17 cellular contexts compared by ENCODE assay signal in the genomic region with DNA sequence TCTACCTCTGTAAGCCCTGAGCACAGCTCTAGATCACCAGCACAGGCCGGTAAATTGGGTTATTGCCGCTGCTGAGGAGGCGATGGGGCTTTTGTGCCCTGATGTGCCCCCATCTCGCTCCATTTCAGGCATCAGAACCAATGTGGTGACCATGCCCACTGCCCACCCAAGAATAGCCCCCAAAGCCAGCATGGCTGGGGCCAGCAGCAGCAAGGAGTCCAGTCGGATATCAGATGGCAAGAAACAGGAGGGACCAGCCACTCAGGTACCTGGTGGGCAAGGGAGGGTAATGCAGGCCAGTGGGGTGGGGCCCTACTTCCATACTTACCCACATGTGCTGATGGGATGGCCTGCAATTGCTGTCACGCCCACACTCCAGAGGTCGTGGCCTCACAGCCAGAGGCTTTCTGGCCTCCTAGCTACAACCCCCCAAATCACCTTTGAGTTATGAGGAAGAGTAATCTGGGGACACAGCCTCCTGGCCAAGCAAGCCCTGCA. TPM values are rescaled to one million over a fixed set of nuclear protein-coding genes. Genes with fewer than 3 reads are reported as not detected.
A peak's percentile ranks its signal among the peaks of the same experiment; 100 is the strongest.
DNase-seq lines count a peak whose midpoint lies in the region; ATAC-seq, FAIRE-seq and TF ChIP-seq lines count a peak whose summit lies in the region.
"Had no signal": no experiment of that assay in that cellular context is flagged by ENCODE, and none has a peak within 500 bp of the region (broad histone marks: within the 10 kb centered on the region; RNA-seq: fewer than 3 reads in every experiment).

No MANE protein-coding gene starts in this region.

- no peaks in the 10 kb centered on the region for H4K20me1 ChIP-seq in HepG2 (ENCODE audit: insufficient read depth, low read length)

- FAIRE-seq in HepG2 (lab: Jason Lieb, UNC), result no peak

- in situ Hi-C loops in HepG2 (cut with HindIII; ENCODE audit: extremely low pct_ligation_motif_present, low pct_unique_long_range_greater_than_20kb), result no loop called here

- no TSS peak for BruUV-seq in HepG2 (replicated peaks; lab: Mats Ljungman, UMichigan)

- H3K27me3 Mint-ChIP-seq in WTC11 (ENCODE audit: low read depth) (no peaks in the 10 kb centered on the region), naive B cell (no peaks in the 10 kb centered on the region)

- no peak for TF ChIP-seq RAD21 in HepG2 (CRISPR knock-in tag; IDR thresholded peaks at IDR 0.05)

- no peaks in the 10 kb centered on the region for H3K79me2 ChIP-seq in HepG2 (ENCODE audit: insufficient read depth, low read length)

- H3K4me2 ChIP-seq in HepG2 (ENCODE audit: low read depth, low read length), result no peak overlapping the region

- H3K36me3 Mint-ChIP-seq in WTC11, result peaks cover 62% of the 10 kb centered on the region
- H3K36me3 Mint-ChIP-seq in naive B cell, result no peaks in the 10 kb centered on the region

- no peak overlapping the region for H3K4me3 ChIP-seq in HepG2 (replicated peaks in 1 of 3; ENCODE audit: insufficient read depth in 1 of 3, low read depth in 2 of 3, low read length in 3 of 3)
- H3K4me3 ChIP-seq in right lobe of liver, result no peak overlapping the region
- H3K4me3 ChIP-seq in thyroid gland (replicated peaks in 1 of 3), result no peak overlapping the region
- H3K4me3 ChIP-seq: SJCRH30 had no signal

- H3K9me3 Mint-ChIP-seq in WTC11 (no peaks in the 10 kb centered on the region), naive B cell (no peaks in the 10 kb centered on the region)
- H3K9me3 Mint-ChIP-seq: H9 had no signal

- H3K4me3 Mint-ChIP-seq in WTC11 (no peak overlapping the region), naive B cell (peak overlapping the region in 3 of 8 donors; percentile 37 to 96 (median 49))
- H3K4me3 Mint-ChIP-seq: H9 had no signal

- POLR2A ChIA-PET in HepG2 (lab: Yijun Ruan, JAX) (no interaction called here), WTC11 (lab: Charles Lee) (interaction anchor here (0.7 kb wide), 1 partner anchor 88 kb away, joined by 3 read pairs; no protein-coding TSS in a partner anchor)

- TF ChIP-seq CTCF in HepG2 (CRISPR knock-in tag; IDR thresholded peaks at IDR 0.05) (no peak), right lobe of liver (IDR thresholded peaks at IDR 0.05) (no peak), WTC11 (IDR thresholded peaks at IDR 0.05) (no peak), thyroid gland (IDR thresholded peaks at IDR 0.05) (no peak)

- H3K4me1 ChIP-seq in HepG2 (ENCODE audit: insufficient read depth, low read length), result no peaks in the 10 kb centered on the region
- H3K4me1 ChIP-seq in right lobe of liver, result no peaks in the 10 kb centered on the region
- H3K4me1 ChIP-seq in thyroid gland, result no peaks in the 10 kb centered on the region
- H3K4me1 ChIP-seq: SJCRH30 had no signal

- H3K9ac ChIP-seq in HepG2 (ENCODE audit: insufficient read depth, low read depth, low read length), result no peak overlapping the region

- ATAC-seq in HepG2 (peak; percentile 44), right lobe of liver (no peak), WTC11 (peak; percentile 43), naive B cell (ENCODE audit: low read depth in 2 of 2) (peak in 1 of 2 donors; percentile 6), HG03439 (IDR thresholded peaks at IDR 0.05; ENCODE audit: unreplicated experiment) (no peak), GM21423 (IDR thresholded peaks at IDR 0.05; ENCODE audit: unreplicated experiment) (no peak)

- TF ChIP-seq EP300 in HepG2 (IDR thresholded peaks at IDR 0.05; ENCODE audit: low read depth in 2 of 2, low read length in 2 of 2) (no peak), HepG2 (CRISPR knock-in tag; IDR thresholded peaks at IDR 0.05; ENCODE audit: borderline replicate concordance) (no peak)

- H3K9me3 ChIP-seq in HepG2 (ENCODE audit: low read length) (no peaks in the 10 kb centered on the region), right lobe of liver (no peaks in the 10 kb centered on the region), thyroid gland (no peaks in the 10 kb centered on the region)
- H3K9me3 ChIP-seq: SJCRH30 had no signal

- intact Hi-C loops in HepG2 (cut with micrococcal nuclease; ENCODE audit: unreplicated experiment) (no loop called here), right lobe of liver (cut with DNase I) (no loop called here), thyroid gland (cut with DNase I) (no loop called here)

- H2AFZ ChIP-seq in HepG2 (ENCODE audit: low read length), result no peak overlapping the region

- H3K36me3 ChIP-seq in HepG2 (replicated peaks in 1 of 2; ENCODE audit: control insufficient read depth in 1 of 2, insufficient read depth in 2 of 2, low read length in 2 of 2) (peaks cover 49 to 92% of the 10 kb centered on the region in 2 experiments), right lobe of liver (peaks cover 0 to 51% (median 15%) of the 10 kb centered on the region in 4 donors), thyroid gland (peaks cover 38 to 77% of the 10 kb centered on the region in 2 donors)

- CTCF ChIA-PET in HepG2 (lab: Yijun Ruan, JAX; ENCODE audit: low intra/inter-chr PET ratio, low total read pairs), result no interaction called here
- CTCF ChIA-PET in WTC11 (lab: Charles Lee), result interaction anchor here (0.6 to 1.0 kb wide), 2 partner anchors 9 to 168 kb away, joined by 3 read pairs; no protein-coding TSS in a partner anchor

- WGBS in HepG2 (ENCODE audit: low lambda C conversion rate), result 60% methylated on average over 1 of the region's 7 CpGs
- no CpG with 5 or more reads among the region's 7 CpGs for WGBS in right lobe of liver (ENCODE audit: insufficient coverage, low coverage, low lambda C conversion rate, missing lambda C conversion rate)
- WGBS in thyroid gland, 2 donors, result 94% methylated on average over 2 to 4 of the region's 7 CpGs

- TF ChIP-seq POLR2A in HepG2 (IDR thresholded peaks at IDR 0.05; ENCODE audit: insufficient read depth in 1 of 2, low read depth in 2 of 2, low read length in 2 of 2), result no peak
- no peak for TF ChIP-seq POLR2A in right lobe of liver (IDR thresholded peaks at IDR 0.05)
- no peak for TF ChIP-seq POLR2A in thyroid gland (IDR thresholded peaks at IDR 0.05)

- no peak overlapping the region for H3K27ac Mint-ChIP-seq in WTC11
- H3K27ac Mint-ChIP-seq in naive B cell, result peak overlapping the region in 5 of 6 donors; percentile 2 to 93 (median 69)

- no peak for DNase-seq in HepG2 (ENCODE audit: low spot score)
- DNase-seq in right lobe of liver, result no peak
- DNase-seq in WTC11 (ENCODE audit: low spot score), result no peak
- no peak for DNase-seq in naive B cell
- DNase-seq in thyroid gland, result no peak
- no peak for DNase-seq in dedifferentiated amniotic fluid mesenchymal stem cell (ENCODE audit: extremely low spot score)
- DNase-seq: COR-L47; H9; NCI-H187 treated with DMSO at 0.1 percent for 48 hours; NCI-H446 treated with DMSO at 0.1 percent for 48 hours; NK-92 treated with Interleukin-12 subunit alpha and Interleukin-12 subunit beta, amount 100 ng/mL, for 24 hours; RPMI8226; SJCRH30 had no signal

- H3K27me3 ChIP-seq in HepG2 (ENCODE audit: control insufficient read depth in 1 of 2, insufficient read depth in 2 of 2, low read length in 2 of 2) (no peaks in the 10 kb centered on the region), right lobe of liver (no peaks in the 10 kb centered on the region), thyroid gland (no peaks in the 10 kb centered on the region)
- H3K27me3 ChIP-seq: SJCRH30 had no signal

- H3K27ac ChIP-seq in HepG2 (ENCODE audit: extremely low read length, insufficient read depth, low read length) (no peak overlapping the region), right lobe of liver (no peak overlapping the region), thyroid gland (no peak overlapping the region)
- H3K27ac ChIP-seq: C4-2B, SJCRH30 had no signal

- H3K4me1 Mint-ChIP-seq in WTC11, result no peaks in the 10 kb centered on the region
- H3K4me1 Mint-ChIP-seq in naive B cell, result peaks cover 0 to 6% (median 5%) of the 10 kb centered on the region in 3 donors
- H3K4me1 Mint-ChIP-seq: H9 had no signal

RNA-seq across cellular contexts. Expression of a gene that starts 22.9 kb away (rescaled TPM):
- total RNA-seq in HepG2 (2016; rRNA removed; fragmentation: Illumina TruSeq; extraction: Trizol), result 30.1 and 84.4 TPM in 2 replicates
- 19.1 and 22.1 TPM in 2 replicates for total RNA-seq in HepG2 (2016; cell fraction: cytosol; rRNA removed; fragmentation: Illumina TruSeq; extraction: Trizol; ENCODE audit: low read depth)
- total RNA-seq in HepG2 (2016; cell fraction: insoluble cytoplasmic fraction; rRNA removed; fragmentation: Illumina TruSeq; extraction: Trizol), result 30.1 and 86.9 TPM in 2 replicates
- total RNA-seq in HepG2 (2016; cell fraction: membrane; rRNA removed; fragmentation: Illumina TruSeq; extraction: Trizol), result 23.8 and 31.1 TPM in 2 replicates
- total RNA-seq in HepG2 (2016; cell fraction: nucleus; rRNA removed; fragmentation: Illumina TruSeq; extraction: Trizol), result 88.0 and 96.2 TPM in 2 replicates
- 34.1 and 56.4 TPM in 2 replicates for polyA plus RNA-seq in HepG2 (2011; rRNA removed)
- 24.7 and 30.8 TPM in 2 replicates for polyA plus RNA-seq in HepG2 (2011; cell fraction: cytosol; rRNA removed)
- polyA plus RNA-seq in HepG2 (2011; cell fraction: nucleus; rRNA removed), result 26.5 and 30.9 TPM in 2 replicates
- 73.1 and 87.1 TPM in 2 replicates for polyA plus RNA-seq in HepG2 (2012)
- 44.1 and 51.7 TPM in 2 replicates for polyA plus RNA-seq in HepG2 (2016; cell fraction: cytosol; fragmentation: Illumina TruSeq; extraction: Trizol; ENCODE audit: low read depth)
- 52.1 and 69.3 TPM in 2 replicates for polyA plus RNA-seq in HepG2 (2016; cell fraction: insoluble cytoplasmic fraction; fragmentation: Illumina TruSeq; extraction: Trizol; ENCODE audit: low read depth)
- 51.1 and 54.1 TPM in 2 replicates for polyA plus RNA-seq in HepG2 (2016; cell fraction: membrane; fragmentation: Illumina TruSeq; extraction: Trizol; ENCODE audit: low read depth)
- polyA plus RNA-seq in HepG2 (2016; cell fraction: nucleus; fragmentation: Illumina TruSeq; extraction: Trizol; ENCODE audit: insufficient read depth, low read depth), result 232 and 243 TPM in 2 replicates
- 2.5 and 52.0 TPM in 2 replicates for polyA minus RNA-seq in HepG2 (2011; rRNA and poly(A)+ RNA removed; ENCODE audit: low replicate concordance)
- 21.3 and 26.3 TPM in 2 replicates for polyA minus RNA-seq in HepG2 (2011; cell fraction: cytosol; rRNA and poly(A)+ RNA removed)
- 11.5 and 16.5 TPM in 2 replicates for polyA minus RNA-seq in HepG2 (2011; cell fraction: nucleus; rRNA and poly(A)+ RNA removed)
- 100 to 1,000 TPM in 5 of 6 experiments, 10 to 100 TPM in 1; 68.4 to 549 (median 211) TPM for total RNA-seq in right lobe of liver
- 28.2 to 47.6 TPM (median 44.3 TPM) in 3 replicates for total RNA-seq in WTC11 (2021)
- polyA plus RNA-seq in naive B cell (ENCODE audit: low read depth in 6 of 6), result over 10,000 TPM; 22,737 to 35,313 (median 25,671) TPM
- 100 to 1,000 TPM; 287 to 675 (median 493) TPM for total RNA-seq in thyroid gland
- total RNA-seq: A673 had no signal

RNA-seq across cellular contexts. Expression of a gene that starts 32.3 kb away (rescaled TPM):
- total RNA-seq in HepG2 (2016; rRNA removed; fragmentation: Illumina TruSeq; extraction: Trizol), result 41.6 and 44.5 TPM in 2 replicates
- 7.0 and 8.0 TPM in 2 replicates for total RNA-seq in HepG2 (2016; cell fraction: cytosol; rRNA removed; fragmentation: Illumina TruSeq; extraction: Trizol; ENCODE audit: low read depth)
- 34.8 and 42.9 TPM in 2 replicates for total RNA-seq in HepG2 (2016; cell fraction: insoluble cytoplasmic fraction; rRNA removed; fragmentation: Illumina TruSeq; extraction: Trizol)
- 12.4 and 12.6 TPM in 2 replicates for total RNA-seq in HepG2 (2016; cell fraction: membrane; rRNA removed; fragmentation: Illumina TruSeq; extraction: Trizol)
- total RNA-seq in HepG2 (2016; cell fraction: nucleus; rRNA removed; fragmentation: Illumina TruSeq; extraction: Trizol), result 38.8 and 43.2 TPM in 2 replicates
- polyA plus RNA-seq in HepG2 (2011; rRNA removed), result 9.9 and 10.1 TPM in 2 replicates
- 5.7 and 7.4 TPM in 2 replicates for polyA plus RNA-seq in HepG2 (2011; cell fraction: cytosol; rRNA removed)
- polyA plus RNA-seq in HepG2 (2011; cell fraction: nucleus; rRNA removed), result 27.8 and 31.6 TPM in 2 replicates
- 14.9 and 19.7 TPM in 2 replicates for polyA plus RNA-seq in HepG2 (2012)
- 2.9 and 3.4 TPM in 2 replicates for polyA plus RNA-seq in HepG2 (2016; cell fraction: cytosol; fragmentation: Illumina TruSeq; extraction: Trizol; ENCODE audit: low read depth)
- polyA plus RNA-seq in HepG2 (2016; cell fraction: insoluble cytoplasmic fraction; fragmentation: Illumina TruSeq; extraction: Trizol; ENCODE audit: low read depth), result 38.4 and 54.0 TPM in 2 replicates
- polyA plus RNA-seq in HepG2 (2016; cell fraction: membrane; fragmentation: Illumina TruSeq; extraction: Trizol; ENCODE audit: low read depth), result 6.2 and 8.3 TPM in 2 replicates
- 61.9 and 69.6 TPM in 2 replicates for polyA plus RNA-seq in HepG2 (2016; cell fraction: nucleus; fragmentation: Illumina TruSeq; extraction: Trizol; ENCODE audit: insufficient read depth, low read depth)
- polyA minus RNA-seq in HepG2 (2011; rRNA and poly(A)+ RNA removed; ENCODE audit: low replicate concordance), result 16.4 and 42.6 TPM in 2 replicates
- 9.8 and 12.7 TPM in 2 replicates for polyA minus RNA-seq in HepG2 (2011; cell fraction: cytosol; rRNA and poly(A)+ RNA removed)
- 19.2 and 20.5 TPM in 2 replicates for polyA minus RNA-seq in HepG2 (2011; cell fraction: nucleus; rRNA and poly(A)+ RNA removed)
- total RNA-seq in right lobe of liver, result 10 to 100 TPM in 2 of 6 experiments, 1 to 10 TPM in 4; 6.7 to 12.0 (median 8.9) TPM
- 130 to 174 TPM (median 133 TPM) in 3 replicates for total RNA-seq in WTC11 (2021)
- polyA plus RNA-seq in naive B cell (ENCODE audit: low read depth in 6 of 6), result 10 to 100 TPM in 2 of 6 donors, 1 to 10 TPM in 4; 5.1 to 31.2 (median 9.3) TPM
- 10 to 100 TPM; 20.7 to 28.0 (median 25.3) TPM for total RNA-seq in thyroid gland

RNA-seq across cellular contexts. Expression of a gene that starts 59.7 kb away (rescaled TPM):
- total RNA-seq in HepG2 (2016; rRNA removed; fragmentation: Illumina TruSeq; extraction: Trizol) (2,116 and 2,466 TPM in 2 replicates), right lobe of liver (100 to 1,000 TPM; 573 to 800 (median 663) TPM), WTC11 (2021) (2,564 to 2,814 TPM (median 2,812 TPM) in 3 replicates), thyroid gland (1,000 to 10,000 TPM; 2,017 to 5,540 (median 2,786) TPM)
- total RNA-seq in HepG2 (2016; cell fraction: cytosol; rRNA removed; fragmentation: Illumina TruSeq; extraction: Trizol; ENCODE audit: low read depth), result 3,305 and 3,520 TPM in 2 replicates
- total RNA-seq in HepG2 (2016; cell fraction: insoluble cytoplasmic fraction; rRNA removed; fragmentation: Illumina TruSeq; extraction: Trizol), result 2,149 and 2,588 TPM in 2 replicates
- 4,929 and 5,069 TPM in 2 replicates for total RNA-seq in HepG2 (2016; cell fraction: membrane; rRNA removed; fragmentation: Illumina TruSeq; extraction: Trizol)
- 644 and 721 TPM in 2 replicates for total RNA-seq in HepG2 (2016; cell fraction: nucleus; rRNA removed; fragmentation: Illumina TruSeq; extraction: Trizol)
- polyA plus RNA-seq in HepG2 (2011; rRNA removed) (3,058 and 3,295 TPM in 2 replicates), naive B cell (ENCODE audit: low read depth in 6 of 6) (1,000 to 10,000 TPM; 4,594 to 6,671 (median 5,653) TPM)
- polyA plus RNA-seq in HepG2 (2011; cell fraction: cytosol; rRNA removed), result 6,315 and 8,239 TPM in 2 replicates
- polyA plus RNA-seq in HepG2 (2011; cell fraction: nucleus; rRNA removed), result 1,184 and 1,580 TPM in 2 replicates
- 3,506 and 4,895 TPM in 2 replicates for polyA plus RNA-seq in HepG2 (2012)
- polyA plus RNA-seq in HepG2 (2016; cell fraction: cytosol; fragmentation: Illumina TruSeq; extraction: Trizol; ENCODE audit: low read depth), result 3,347 and 3,785 TPM in 2 replicates
- 2,246 and 2,277 TPM in 2 replicates for polyA plus RNA-seq in HepG2 (2016; cell fraction: insoluble cytoplasmic fraction; fragmentation: Illumina TruSeq; extraction: Trizol; ENCODE audit: low read depth)
- 4,452 and 4,569 TPM in 2 replicates for polyA plus RNA-seq in HepG2 (2016; cell fraction: membrane; fragmentation: Illumina TruSeq; extraction: Trizol; ENCODE audit: low read depth)
- polyA plus RNA-seq in HepG2 (2016; cell fraction: nucleus; fragmentation: Illumina TruSeq; extraction: Trizol; ENCODE audit: insufficient read depth, low read depth), result 1,056 and 1,136 TPM in 2 replicates
- 795 and 1,496 TPM in 2 replicates for polyA minus RNA-seq in HepG2 (2011; rRNA and poly(A)+ RNA removed; ENCODE audit: low replicate concordance)
- polyA minus RNA-seq in HepG2 (2011; cell fraction: cytosol; rRNA and poly(A)+ RNA removed), result 375 and 432 TPM in 2 replicates
- polyA minus RNA-seq in HepG2 (2011; cell fraction: nucleus; rRNA and poly(A)+ RNA removed), result 180 and 283 TPM in 2 replicates

Comparison
In these comparisons a context has a peak if more than half of its experiments do, and no peak if none do; other contexts are left out.
1. ATAC-seq: peak in HepG2 (single experiment) and WTC11 (single experiment); none in right lobe of liver (0 of 4), HG03439 (single experiment) and GM21423 (single experiment).